20 cellular contexts compared by ENCODE assay signal in the genomic region with DNA sequence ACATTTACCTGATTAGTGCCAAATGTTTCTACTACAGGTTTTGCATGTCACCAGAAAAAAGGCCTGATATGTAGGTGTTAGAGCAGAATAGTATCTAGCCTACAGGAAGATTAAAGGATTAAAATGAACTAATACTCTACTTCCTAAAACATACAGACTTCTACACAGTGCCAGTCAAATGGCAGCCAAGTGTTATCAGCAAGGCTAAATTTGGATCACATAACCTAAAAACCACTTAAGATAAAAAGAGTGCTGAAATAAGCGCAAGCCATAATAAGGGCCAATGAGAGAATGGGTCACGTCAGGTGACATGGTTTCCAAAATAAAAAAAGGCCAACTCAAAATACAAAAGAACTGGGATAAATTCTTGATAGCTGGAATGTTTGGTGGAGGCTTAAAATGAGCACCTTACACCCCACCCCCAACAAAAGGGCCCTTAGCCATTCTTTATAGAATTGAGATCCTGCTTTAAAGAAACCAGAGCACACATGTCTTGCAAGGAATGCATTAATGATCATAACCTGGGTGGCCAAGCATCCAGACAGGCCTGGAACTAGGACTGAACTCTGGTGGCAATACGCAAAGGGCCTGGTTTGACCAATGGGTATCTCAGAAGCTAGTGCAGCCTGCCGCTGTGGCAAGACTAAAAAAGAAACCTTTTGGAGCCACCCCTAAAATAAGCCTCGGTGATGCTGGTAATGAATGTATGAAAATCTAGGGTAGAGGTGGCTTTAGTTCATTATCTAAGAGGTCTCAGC. TPM values are rescaled to one million over a fixed set of nuclear protein-coding genes. Genes with fewer than 3 reads are reported as not detected.
DNase-seq lines count a peak whose midpoint lies in the region; ATAC-seq and TF ChIP-seq lines count a peak whose summit lies in the region.
"Had no signal": no experiment of that assay in that cellular context is flagged by ENCODE, and none has a peak within 500 bp of the region (broad histone marks: within the 10 kb centered on the region; RNA-seq: fewer than 3 reads in every experiment).

No MANE protein-coding gene starts in this region.

- 46 to 73% (median 53%) methylated on average over 5 of the region's 5 CpGs for WGBS in heart left ventricle, 4 donors

- TF ChIP-seq POLR2A in heart left ventricle (IDR thresholded peaks at IDR 0.05), result no peak

- peak; percentile 85 to 89 (median 86) for ATAC-seq in heart left ventricle
- ATAC-seq: activated CD4-positive, alpha-beta T cell treated with anti-CD3 and anti-CD28 coated beads for 36 hours; stimulated activated naive CD8-positive, alpha-beta T cell treated with anti-CD3 and anti-CD28 coated beads, Interleukin-15, Interleukin-2, amounts not matched to agents 100 U/mL and 50 U/mL, for 24 hours had no signal

- H3K9me3 ChIP-seq in heart left ventricle, result no peaks in the 10 kb centered on the region
- H3K9me3 ChIP-seq in osteoblast (ENCODE audit: low read depth, low read length), result no peaks in the 10 kb centered on the region
- H3K9me3 ChIP-seq in Karpas-422 (ENCODE audit: low read length), result no peaks in the 10 kb centered on the region
- H3K9me3 ChIP-seq in A673 (ENCODE audit: low read depth, low read length, poor library complexity, severe bottlenecking), result no peaks in the 10 kb centered on the region
- H3K9me3 ChIP-seq: BE2C, upper lobe of left lung had no signal

- no peaks in the 10 kb centered on the region for H3K9me2 ChIP-seq in Karpas-422 (replicated peaks; ENCODE audit: insufficient read depth, low read length)

- H4K20me1 ChIP-seq in osteoblast (ENCODE audit: insufficient read depth, low read length), result peaks cover 13% of the 10 kb centered on the region
- no peaks in the 10 kb centered on the region for H4K20me1 ChIP-seq in Karpas-422 (ENCODE audit: insufficient read depth, low read depth, low read length)

- DNase-seq in NCI-H82 treated with DMSO at 0.1 percent for 48 hours (lab: John Stamatoyannopoulos, UW; ENCODE audit: unreplicated experiment), result peak; percentile 47
- DNase-seq in heart left ventricle, result peak in 4 of 5 donors; percentile 35 to 69 (median 46)
- no peak for DNase-seq in osteoblast (ENCODE audit: insufficient read length, low spot score, missing footprints)
- DNase-seq in Karpas-422, result no peak
- DNase-seq in NCI-H2196 (lab: John Stamatoyannopoulos, UW; ENCODE audit: unreplicated experiment), result no peak
- DNase-seq in A673 (ENCODE audit: low spot score), result no peak
- DNase-seq in activated CD4-positive, CD25-positive, alpha-beta regulatory T cell (lab: John Stamatoyannopoulos, UW), result no peak
- DNase-seq: activated CD4-positive, alpha-beta T cell treated with anti-CD3 and anti-CD28 coated beads for 36 hours; BE2C; COR-L47; DND-41; naive B cell; NCI-H1105; NCI-H2081 treated with DMSO at 0.1 percent for 48 hours; NCI-H510A; stimulated activated CD4-positive, alpha-beta T cell treated with anti-CD3 and anti-CD28 coated beads, Interleukin-2, amount 100 ng/mL, for 48 hours; stimulated activated naive CD8-positive, alpha-beta T cell treated with anti-CD3 and anti-CD28 coated beads, Interleukin-15, Interleukin-2, amounts not matched to agents 100 U/mL and 50 U/mL, for 24 hours; upper lobe of left lung had no signal

- H3K4me1 ChIP-seq in ACC112 (ENCODE audit: control insufficient read depth, insufficient read depth, low read length, unreplicated experiment), result peaks cover 24% of the 10 kb centered on the region
- peaks cover 0 to 65% (median 33%) of the 10 kb centered on the region in 12 donors for H3K4me1 ChIP-seq in heart left ventricle
- peaks cover 36% of the 10 kb centered on the region for H3K4me1 ChIP-seq in osteoblast (ENCODE audit: insufficient read depth, low read length)
- peaks cover 18% of the 10 kb centered on the region for H3K4me1 ChIP-seq in Karpas-422 (ENCODE audit: low read length)
- H3K4me1 ChIP-seq in A673 (ENCODE audit: insufficient read depth, low read length, poor library complexity, severe bottlenecking), result peaks cover 24% of the 10 kb centered on the region
- H3K4me1 ChIP-seq: BE2C had no signal

- no peak overlapping the region for H3K9ac ChIP-seq in Karpas-422 (ENCODE audit: low read length)

- H3K4me2 ChIP-seq in osteoblast (ENCODE audit: insufficient read depth, low read length) (no peak overlapping the region), Karpas-422 (ENCODE audit: low read depth, low read length, poor library complexity, severe bottlenecking) (no peak overlapping the region)

- no peak overlapping the region for H2AFZ ChIP-seq in ACC112 (ENCODE audit: low read length, unreplicated experiment)
- no peak overlapping the region for H2AFZ ChIP-seq in osteoblast (ENCODE audit: low read length)
- H2AFZ ChIP-seq in Karpas-422 (ENCODE audit: low read length), result no peak overlapping the region

- H3K79me2 ChIP-seq in ACC112 (ENCODE audit: control insufficient read depth, insufficient read depth, low read length, unreplicated experiment) (peaks cover 92% of the 10 kb centered on the region), osteoblast (ENCODE audit: insufficient read depth, low read length) (peaks cover 94% of the 10 kb centered on the region), Karpas-422 (ENCODE audit: low read length) (no peaks in the 10 kb centered on the region)

- H3K27ac ChIP-seq in ACC112 (ENCODE audit: low read depth, low read length) (0 out of 2 replicates have a peak overlapping the region, but pooled peaks have one; percentile 11), heart left ventricle (peak overlapping the region; percentile 33 to 86 (median 78)), osteoblast (ENCODE audit: low read depth, low read length) (peak overlapping the region; percentile 25), Karpas-422 (ENCODE audit: low read length) (no peak overlapping the region), A673 (ENCODE audit: low read depth, low read length, poor library complexity, severe bottlenecking) (no peak overlapping the region)
- H3K27ac ChIP-seq: skin epidermis, upper lobe of left lung had no signal

- intact Hi-C loops in heart left ventricle (cut with DNase I), result no loop called here
- intact Hi-C loops in A673 (cut with micrococcal nuclease; ENCODE audit: unreplicated experiment), result no loop called here

- BruUV-seq in A673 (replicated peaks; lab: Mats Ljungman, UMichigan), result no TSS peak

- TF ChIP-seq CTCF in heart left ventricle (IDR thresholded peaks at IDR 0.05) (no peak), osteoblast (IDR thresholded peaks at IDR 0.05; ENCODE audit: extremely low read depth, low read depth, low read length) (no peak), A673 (conservative IDR thresholded peaks at IDR 0.05; ENCODE audit: low read depth, low read length) (no peak)

- H3K4me3 ChIP-seq in ACC112 (ENCODE audit: low read depth, low read length) (no peak overlapping the region), heart left ventricle (no peak overlapping the region), osteoblast (ENCODE audit: insufficient read depth, low read length) (no peak overlapping the region), Karpas-422 (ENCODE audit: low read length) (no peak overlapping the region), A673 (ENCODE audit: low read depth, low read length, poor library complexity, severe bottlenecking) (no peak overlapping the region)
- H3K4me3 ChIP-seq: skin epidermis, upper lobe of left lung had no signal

- no peaks in the 10 kb centered on the region for H3K27me3 ChIP-seq in ACC112 (ENCODE audit: insufficient read depth, low read length)
- no peaks in the 10 kb centered on the region for H3K27me3 ChIP-seq in heart left ventricle
- no peaks in the 10 kb centered on the region for H3K27me3 ChIP-seq in osteoblast (ENCODE audit: insufficient read depth, low read length)
- H3K27me3 ChIP-seq in Karpas-422 (ENCODE audit: low read length), result no peaks in the 10 kb centered on the region
- H3K27me3 ChIP-seq in A673 (replicated peaks; ENCODE audit: insufficient read depth, low read depth, low read length, poor library complexity), result no peaks in the 10 kb centered on the region
- H3K27me3 ChIP-seq: BE2C, upper lobe of left lung had no signal

- POLR2A ChIA-PET in A673 (lab: Charles Lee; ENCODE audit: low non-redundant PET), result no interaction called here

- H3K36me3 ChIP-seq in ACC112 (ENCODE audit: insufficient read depth, low read length) (peaks cover 55% of the 10 kb centered on the region), heart left ventricle (no peaks in the 10 kb centered on the region), osteoblast (ENCODE audit: insufficient read depth, low read length) (peaks cover 20% of the 10 kb centered on the region), Karpas-422 (ENCODE audit: insufficient read depth, low read length) (no peaks in the 10 kb centered on the region), A673 (ENCODE audit: insufficient read depth, low read length, poor library complexity, severe bottlenecking) (peaks cover 15% of the 10 kb centered on the region)
- H3K36me3 ChIP-seq: BE2C, upper lobe of left lung had no signal

- CTCF ChIA-PET in A673 (lab: Charles Lee), result no interaction called here

RNA-seq across cellular contexts. Expression of a gene that starts 32.4 kb away (rescaled TPM):
- total RNA-seq in heart left ventricle, result 10 to 100 TPM; 13.4 to 45.8 (median 16.8) TPM
- polyA plus RNA-seq in heart left ventricle, result 1 to 10 TPM; 5.0 to 6.5 TPM
- 24.5 and 27.9 TPM in 2 replicates for total RNA-seq in osteoblast
- 3.5 and 3.9 TPM in 2 replicates for total RNA-seq in Karpas-422 (2014; rRNA removed; shearing (Covaris generic); ENCODE audit: low replicate concordance)
- 27.9 and 29.3 TPM in 2 replicates for total RNA-seq in A673 (2021)

Comparison
In these comparisons a context has a peak if more than half of its experiments do, and no peak if none do; other contexts are left out.
1. H3K27ac ChIP-seq: peak in ACC112 (single experiment), heart left ventricle (12 of 12) and osteoblast (single experiment); none in Karpas-422 (single experiment) and A673 (single experiment).
2. DNase-seq: peak in NCI-H82 treated with DMSO at 0.1 percent for 48 hours (single experiment) and heart left ventricle (4 of 5); none in osteoblast (single experiment), Karpas-422 (single experiment), NCI-H2196 (single experiment), A673 (single experiment) and activated CD4-positive, CD25-positive, alpha-beta regulatory T cell (0 of 4).